17 cellular contexts compared by ENCODE assay signal in genomic region chr9:91809581-91810285, GRCh38.
DNase-seq lines count a peak whose midpoint lies in the region; ATAC-seq, FAIRE-seq and TF ChIP-seq lines count a peak whose summit lies in the region.
"Had no signal": no experiment of that assay in that cellular context is flagged by ENCODE, and none has a peak within 500 bp of the region (broad histone marks: within the 10 kb centered on the region; RNA-seq: fewer than 3 reads in every experiment).

No MANE protein-coding gene starts in this region.

- H3K79me2 ChIP-seq in astrocyte (ENCODE audit: insufficient read depth, low read length) (no peaks in the 10 kb centered on the region), Karpas-422 (ENCODE audit: low read length) (no peaks in the 10 kb centered on the region)

- no peaks in the 10 kb centered on the region for H3K9me2 ChIP-seq in Karpas-422 (replicated peaks; ENCODE audit: insufficient read depth, low read length)

- no peaks in the 10 kb centered on the region for H4K20me1 ChIP-seq in astrocyte (ENCODE audit: insufficient read depth, low read length)
- H4K20me1 ChIP-seq in Karpas-422 (ENCODE audit: insufficient read depth, low read depth, low read length), result no peaks in the 10 kb centered on the region

- H3K9me3 ChIP-seq in cardiac muscle cell (ENCODE audit: low read depth) (no peaks in the 10 kb centered on the region), astrocyte (ENCODE audit: insufficient read depth, low read depth, low read length) (no peaks in the 10 kb centered on the region), Karpas-422 (ENCODE audit: low read length) (no peaks in the 10 kb centered on the region)
- H3K9me3 ChIP-seq: tibial nerve had no signal

- ATAC-seq in left ventricle myocardium superior, result no peak
- ATAC-seq in stimulated activated naive CD8-positive, alpha-beta T cell treated with anti-CD3 and anti-CD28 coated beads, Interleukin-15, Interleukin-2, amounts not matched to agents 100 U/mL and 50 U/mL, for 24 hours, result no peak
- ATAC-seq in stimulated activated memory B cell treated with anti-CD40 and anti-IgM and Interleukin-4, amounts not matched to agents 10 μg/mL and 1 μg/mL and 100 μg/mL, for 72 hours, result no peak
- no peak for ATAC-seq in HG02973 (IDR thresholded peaks at IDR 0.05; ENCODE audit: unreplicated experiment)

- no peaks in the 10 kb centered on the region for H3K36me3 ChIP-seq in cardiac muscle cell
- no peaks in the 10 kb centered on the region for H3K36me3 ChIP-seq in astrocyte (ENCODE audit: insufficient read depth, low read length)
- H3K36me3 ChIP-seq in Karpas-422 (ENCODE audit: insufficient read depth, low read length), result no peaks in the 10 kb centered on the region
- H3K36me3 ChIP-seq: tibial nerve had no signal

- peaks cover 51% of the 10 kb centered on the region for H3K4me1 ChIP-seq in cardiac muscle cell (ENCODE audit: low read depth)
- H3K4me1 ChIP-seq in astrocyte (ENCODE audit: insufficient read depth, low read length), result peaks cover 11% of the 10 kb centered on the region
- H3K4me1 ChIP-seq in Karpas-422 (ENCODE audit: low read length), result no peaks in the 10 kb centered on the region
- H3K4me1 ChIP-seq: tibial nerve had no signal

- H3K9ac ChIP-seq in astrocyte (ENCODE audit: low read length) (no peak overlapping the region), Karpas-422 (ENCODE audit: low read length) (no peak overlapping the region)

- H3K4me3 ChIP-seq in cardiac muscle cell (no peak overlapping the region), astrocyte (ENCODE audit: insufficient read depth, low read depth, low read length) (no peak overlapping the region), Karpas-422 (ENCODE audit: low read length) (no peak overlapping the region)
- H3K4me3 ChIP-seq: tibial nerve had no signal

- peak overlapping the region; percentile 58 for H3K27ac ChIP-seq in cardiac muscle cell
- no peak overlapping the region for H3K27ac ChIP-seq in astrocyte (ENCODE audit: low read depth, low read length)
- no peak overlapping the region for H3K27ac ChIP-seq in Karpas-422 (ENCODE audit: low read length)
- H3K27ac ChIP-seq: tibial nerve had no signal

- H3K9me3 Mint-ChIP-seq in astrocyte (ENCODE audit: unreplicated experiment), result no peaks in the 10 kb centered on the region
- no peaks in the 10 kb centered on the region for H3K9me3 Mint-ChIP-seq in stimulated activated memory B cell treated with anti-CD40 and anti-IgM and Interleukin-4, amounts not matched to agents 10 μg/mL and 1 μg/mL and 100 μg/mL, for 72 hours
- H3K9me3 Mint-ChIP-seq: H9 had no signal

- H2AFZ ChIP-seq in astrocyte (ENCODE audit: low read depth, low read length) (no peak overlapping the region), Karpas-422 (ENCODE audit: low read length) (no peak overlapping the region)

- H3K4me1 Mint-ChIP-seq in astrocyte (ENCODE audit: low read depth, unreplicated experiment), result peaks cover 6% of the 10 kb centered on the region
- H3K4me1 Mint-ChIP-seq in stimulated activated memory B cell treated with anti-CD40 and anti-IgM and Interleukin-4, amounts not matched to agents 10 μg/mL and 1 μg/mL and 100 μg/mL, for 72 hours, result no peaks in the 10 kb centered on the region

- no peaks in the 10 kb centered on the region for H3K36me3 Mint-ChIP-seq in astrocyte (ENCODE audit: low read depth, unreplicated experiment)
- H3K36me3 Mint-ChIP-seq in stimulated activated memory B cell treated with anti-CD40 and anti-IgM and Interleukin-4, amounts not matched to agents 10 μg/mL and 1 μg/mL and 100 μg/mL, for 72 hours, result no peaks in the 10 kb centered on the region

- no peak overlapping the region for H3K27ac Mint-ChIP-seq in astrocyte (ENCODE audit: unreplicated experiment)
- H3K27ac Mint-ChIP-seq in stimulated activated memory B cell treated with anti-CD40 and anti-IgM and Interleukin-4, amounts not matched to agents 10 μg/mL and 1 μg/mL and 100 μg/mL, for 72 hours, result no peak overlapping the region
- H3K27ac Mint-ChIP-seq: H9 had no signal

- intact Hi-C loops in left ventricle myocardium superior (cut with micrococcal nuclease), result no loop called here

- H3K27me3 Mint-ChIP-seq in astrocyte (ENCODE audit: low read depth, unreplicated experiment), result peaks cover 7% of the 10 kb centered on the region
- no peaks in the 10 kb centered on the region for H3K27me3 Mint-ChIP-seq in stimulated activated memory B cell treated with anti-CD40 and anti-IgM and Interleukin-4, amounts not matched to agents 10 μg/mL and 1 μg/mL and 100 μg/mL, for 72 hours

- H3K4me3 Mint-ChIP-seq in astrocyte (ENCODE audit: unreplicated experiment), result no peak overlapping the region
- H3K4me3 Mint-ChIP-seq in stimulated activated memory B cell treated with anti-CD40 and anti-IgM and Interleukin-4, amounts not matched to agents 10 μg/mL and 1 μg/mL and 100 μg/mL, for 72 hours, result no peak overlapping the region
- H3K4me3 Mint-ChIP-seq: H9 had no signal

- DNase-seq in cardiac muscle cell (ENCODE audit: low read depth in 1 of 2, low spot score in 1 of 2), result peak in 1 of 2 donors; percentile 58
- no peak for DNase-seq in left ventricle myocardium superior
- DNase-seq in astrocyte (ENCODE audit: low read depth), result peak; percentile 48
- peak; percentile 33 for DNase-seq in iris pigment epithelial cell (ENCODE audit: low read depth)
- no peak for DNase-seq in stimulated activated naive CD8-positive, alpha-beta T cell treated with anti-CD3 and anti-CD28 coated beads, Interleukin-15, Interleukin-2, amounts not matched to agents 100 U/mL and 50 U/mL, for 24 hours
- no peak for DNase-seq in Karpas-422
- DNase-seq: GF-D8, H9, KBM-7, kidney glomerular epithelial cell, NCI-H1417 treated with DMSO at 0.1 percent for 48 hours, NCI-H446 had no signal

- no peaks in the 10 kb centered on the region for H3K27me3 ChIP-seq in cardiac muscle cell
- peaks cover 3% of the 10 kb centered on the region for H3K27me3 ChIP-seq in astrocyte (ENCODE audit: insufficient read depth, low read length)
- H3K27me3 ChIP-seq in Karpas-422 (ENCODE audit: low read length), result no peaks in the 10 kb centered on the region
- H3K27me3 ChIP-seq: tibial nerve had no signal

- H3K4me2 ChIP-seq in astrocyte (ENCODE audit: low read length), result peak overlapping the region; percentile 50
- no peak overlapping the region for H3K4me2 ChIP-seq in Karpas-422 (ENCODE audit: low read depth, low read length, poor library complexity, severe bottlenecking)

- TF ChIP-seq CTCF in cardiac muscle cell (IDR thresholded peaks at IDR 0.05; ENCODE audit: low read depth, low read length) (no peak), astrocyte (IDR thresholded peaks at IDR 0.05; ENCODE audit: insufficient read depth, low read depth, low read length) (no peak)

- FAIRE-seq in astrocyte (lab: Jason Lieb, UNC), result no peak
- FAIRE-seq: A204.1, endometrium had no signal

Comparison
In these comparisons a context has a peak if more than half of its experiments do, and no peak if none do; other contexts are left out.
1. DNase-seq: peak in astrocyte (single experiment) and iris pigment epithelial cell (single experiment); none in left ventricle myocardium superior (single experiment), stimulated activated naive CD8-positive, alpha-beta T cell treated with anti-CD3 and anti-CD28 coated beads, Interleukin-15, Interleukin-2, amounts not matched to agents 100 U/mL and 50 U/mL, for 24 hours (single experiment) and Karpas-422 (single experiment).